Comparison of ENCODE assay signal across 1 cellular context in the genomic region with DNA sequence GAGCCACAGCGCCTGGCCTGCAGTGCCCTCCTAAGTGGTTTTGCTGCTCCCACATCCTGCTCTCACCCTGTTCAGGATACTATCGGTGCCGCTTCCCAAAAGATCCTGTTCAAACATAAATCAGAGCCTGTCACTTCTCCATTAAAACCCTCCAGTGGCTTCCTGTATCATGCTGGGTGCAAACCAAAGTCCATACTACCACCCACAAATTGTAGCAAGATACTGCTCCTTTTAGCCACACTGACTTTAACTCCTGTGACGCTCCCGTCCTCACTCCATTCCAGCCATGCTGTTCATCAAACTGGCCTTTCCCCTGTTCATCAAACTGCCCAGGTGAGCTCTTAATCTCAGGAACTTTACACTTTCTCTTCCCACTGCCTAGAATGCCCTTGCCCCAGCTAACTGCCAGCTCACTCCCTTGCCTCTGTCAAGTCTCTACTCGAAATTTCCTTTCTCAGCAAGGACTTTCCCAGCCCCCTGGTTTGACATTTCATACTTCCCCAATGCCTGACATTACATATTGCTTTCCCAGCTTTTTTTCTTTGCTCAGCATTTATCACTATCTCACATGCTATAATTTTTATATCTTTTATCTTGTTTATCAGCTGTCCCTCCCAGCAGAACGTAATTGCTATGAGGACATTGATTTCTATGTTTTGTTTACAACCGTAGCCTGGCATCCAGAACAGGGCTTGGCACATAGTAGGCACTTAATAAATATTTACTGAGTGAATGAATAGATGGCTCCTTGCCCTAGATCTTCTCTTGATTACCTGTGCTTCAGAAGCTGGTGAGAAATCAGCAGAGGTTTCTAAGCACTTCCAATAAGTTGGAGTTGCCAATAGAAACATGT.
TF ChIP-seq lines count a peak whose summit lies in the region.

No MANE protein-coding gene starts in this region.

TF ChIP-seq in GM23338, 12 proteins besides CTCF, POLR2A, EP300 and RAD21 (continued from another document):
- TF ChIP-seq, protein P1, sequence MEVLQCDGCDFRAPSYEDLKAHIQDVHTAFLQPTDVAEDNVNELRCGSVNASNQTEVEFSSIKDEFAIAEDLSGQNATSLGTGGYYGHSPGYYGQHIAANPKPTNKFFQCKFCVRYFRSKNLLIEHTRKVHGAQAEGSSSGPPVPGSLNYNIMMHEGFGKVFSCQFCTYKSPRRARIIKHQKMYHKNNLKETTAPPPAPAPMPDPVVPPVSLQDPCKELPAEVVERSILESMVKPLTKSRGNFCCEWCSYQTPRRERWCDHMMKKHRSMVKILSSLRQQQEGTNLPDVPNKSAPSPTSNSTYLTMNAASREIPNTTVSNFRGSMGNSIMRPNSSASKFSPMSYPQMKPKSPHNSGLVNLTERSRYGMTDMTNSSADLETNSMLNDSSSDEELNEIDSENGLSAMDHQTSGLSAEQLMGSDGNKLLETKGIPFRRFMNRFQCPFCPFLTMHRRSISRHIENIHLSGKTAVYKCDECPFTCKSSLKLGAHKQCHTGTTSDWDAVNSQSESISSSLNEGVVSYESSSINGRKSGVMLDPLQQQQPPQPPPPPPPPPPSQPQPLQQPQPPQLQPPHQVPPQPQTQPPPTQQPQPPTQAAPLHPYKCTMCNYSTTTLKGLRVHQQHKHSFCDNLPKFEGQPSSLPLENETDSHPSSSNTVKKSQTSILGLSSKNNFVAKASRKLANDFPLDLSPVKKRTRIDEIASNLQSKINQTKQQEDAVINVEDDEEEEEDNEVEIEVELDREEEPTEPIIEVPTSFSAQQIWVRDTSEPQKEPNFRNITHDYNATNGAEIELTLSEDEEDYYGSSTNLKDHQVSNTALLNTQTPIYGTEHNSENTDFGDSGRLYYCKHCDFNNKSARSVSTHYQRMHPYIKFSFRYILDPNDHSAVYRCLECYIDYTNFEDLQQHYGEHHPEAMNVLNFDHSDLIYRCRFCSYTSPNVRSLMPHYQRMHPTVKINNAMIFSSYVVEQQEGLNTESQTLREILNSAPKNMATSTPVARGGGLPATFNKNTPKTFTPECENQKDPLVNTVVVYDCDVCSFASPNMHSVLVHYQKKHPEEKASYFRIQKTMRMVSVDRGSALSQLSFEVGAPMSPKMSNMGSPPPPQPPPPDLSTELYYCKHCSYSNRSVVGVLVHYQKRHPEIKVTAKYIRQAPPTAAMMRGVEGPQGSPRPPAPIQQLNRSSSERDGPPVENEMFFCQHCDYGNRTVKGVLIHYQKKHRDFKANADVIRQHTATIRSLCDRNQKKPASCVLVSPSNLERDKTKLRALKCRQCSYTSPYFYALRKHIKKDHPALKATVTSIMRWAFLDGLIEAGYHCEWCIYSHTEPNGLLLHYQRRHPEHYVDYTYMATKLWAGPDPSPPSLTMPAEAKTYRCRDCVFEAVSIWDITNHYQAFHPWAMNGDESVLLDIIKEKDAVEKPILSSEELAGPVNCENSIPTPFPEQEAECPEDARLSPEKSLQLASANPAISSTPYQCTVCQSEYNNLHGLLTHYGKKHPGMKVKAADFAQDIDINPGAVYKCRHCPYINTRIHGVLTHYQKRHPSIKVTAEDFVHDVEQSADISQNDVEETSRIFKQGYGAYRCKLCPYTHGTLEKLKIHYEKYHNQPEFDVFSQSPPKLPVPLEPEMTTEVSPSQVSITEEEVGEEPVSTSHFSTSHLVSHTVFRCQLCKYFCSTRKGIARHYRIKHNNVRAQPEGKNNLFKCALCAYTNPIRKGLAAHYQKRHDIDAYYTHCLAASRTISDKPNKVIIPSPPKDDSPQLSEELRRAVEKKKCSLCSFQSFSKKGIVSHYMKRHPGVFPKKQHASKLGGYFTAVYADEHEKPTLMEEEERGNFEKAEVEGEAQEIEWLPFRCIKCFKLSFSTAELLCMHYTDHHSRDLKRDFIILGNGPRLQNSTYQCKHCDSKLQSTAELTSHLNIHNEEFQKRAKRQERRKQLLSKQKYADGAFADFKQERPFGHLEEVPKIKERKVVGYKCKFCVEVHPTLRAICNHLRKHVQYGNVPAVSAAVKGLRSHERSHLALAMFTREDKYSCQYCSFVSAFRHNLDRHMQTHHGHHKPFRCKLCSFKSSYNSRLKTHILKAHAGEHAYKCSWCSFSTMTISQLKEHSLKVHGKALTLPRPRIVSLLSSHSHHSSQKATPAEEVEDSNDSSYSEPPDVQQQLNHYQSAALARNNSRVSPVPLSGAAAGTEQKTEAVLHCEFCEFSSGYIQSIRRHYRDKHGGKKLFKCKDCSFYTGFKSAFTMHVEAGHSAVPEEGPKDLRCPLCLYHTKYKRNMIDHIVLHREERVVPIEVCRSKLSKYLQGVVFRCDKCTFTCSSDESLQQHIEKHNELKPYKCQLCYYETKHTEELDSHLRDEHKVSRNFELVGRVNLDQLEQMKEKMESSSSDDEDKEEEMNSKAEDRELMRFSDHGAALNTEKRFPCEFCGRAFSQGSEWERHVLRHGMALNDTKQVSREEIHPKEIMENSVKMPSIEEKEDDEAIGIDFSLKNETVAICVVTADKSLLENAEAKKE (CRISPR knock-in tag; IDR thresholded peaks at IDR 0.05), result no peak
